Comparison of ENCODE assay signal across 9 cellular contexts in the genomic region with DNA sequence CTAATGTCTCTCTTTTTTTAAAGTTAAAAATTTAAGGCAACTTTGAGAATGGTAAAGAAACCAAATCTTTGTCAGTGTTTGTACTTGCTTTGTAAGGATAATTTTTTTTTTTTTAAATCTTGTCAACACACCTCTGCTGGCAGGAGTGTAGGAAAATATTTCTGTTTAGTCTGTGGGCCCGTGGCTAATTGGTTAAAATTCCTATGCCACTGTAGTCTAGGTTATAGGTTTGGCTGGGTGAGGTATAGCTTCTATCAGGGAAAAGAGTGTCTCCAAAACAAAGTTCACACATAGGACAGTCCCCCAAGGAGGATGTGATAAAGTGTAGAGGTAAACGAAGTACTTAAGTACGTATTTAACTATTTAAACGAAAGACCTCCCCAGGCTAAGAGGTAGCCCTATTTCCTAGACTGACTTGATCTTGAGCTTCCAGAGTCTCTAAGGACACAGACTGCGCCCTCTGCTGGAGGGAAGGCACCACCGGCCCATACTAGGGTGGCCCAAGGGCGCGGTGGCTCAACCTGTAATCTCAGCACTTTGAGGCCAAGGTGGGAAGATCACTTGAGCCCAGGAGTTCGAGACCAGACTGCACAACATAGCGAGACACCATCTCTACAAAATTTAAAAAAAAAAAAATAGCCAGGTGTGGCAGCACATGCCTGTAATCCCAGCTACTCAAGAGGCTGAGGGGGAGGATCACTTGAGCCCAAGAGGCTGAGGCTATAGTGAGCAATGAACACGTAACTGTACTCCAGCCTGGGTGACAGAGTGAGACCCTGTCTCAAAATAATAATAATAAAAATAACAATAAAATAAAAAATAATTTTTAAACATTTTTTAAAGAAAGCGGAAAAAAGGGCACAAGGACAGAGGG. TPM values are rescaled to one million over a fixed set of nuclear protein-coding genes. Genes with fewer than 3 reads are reported as not detected.
DNase-seq lines count a peak whose midpoint lies in the region; ATAC-seq and TF ChIP-seq lines count a peak whose summit lies in the region.
"Had no signal": no experiment of that assay in that cellular context is flagged by ENCODE, and none has a peak within 500 bp of the region (broad histone marks: within the 10 kb centered on the region; RNA-seq: fewer than 3 reads in every experiment).

No MANE protein-coding gene starts in this region.

- H3K9me3 Mint-ChIP-seq in HFFc6 = no peaks in the 10 kb centered on the region
- H3K9me3 Mint-ChIP-seq in activated CD4-positive, alpha-beta T cell treated with anti-CD3 and anti-CD28 coated beads, Interleukin-2, amount 10 ng/mL, durations not matched to agents 24 days and 14 days = no peaks in the 10 kb centered on the region

- H3K27ac ChIP-seq in cingulate gyrus (ENCODE audit: low read depth, low read length) (peak overlapping the region; percentile 70), right lobe of liver (no peak overlapping the region)

- DNase-seq in COR-L47 (lab: John Stamatoyannopoulos, UW) (peak; percentile 17), HFFc6 (peak; percentile 66), NCI-H526 treated with DMSO at 0.1 percent for 48 hours (lab: John Stamatoyannopoulos, UW) (peak; percentile 64), right lobe of liver (peak; percentile 83 to 85 (median 84))
- DNase-seq in activated CD4-positive, alpha-beta T cell treated with anti-CD3 and anti-CD28 coated beads, Interleukin-2, amount 10 ng/mL, durations not matched to agents 24 days and 14 days = peak; percentile 94
- peak; percentile 58 to 82 (median 65) for DNase-seq in stimulated activated CD4-positive, alpha-beta T cell treated with anti-CD3 and anti-CD28 coated beads, TNF-alpha, amount 100 ng/mL, for 24 hours (ENCODE audit: low read depth in 3 of 3)

- 0 out of 2 replicates have a peak, but pooled peaks cover 3% of the 10 kb centered on the region for H3K27me3 Mint-ChIP-seq in HFFc6 (ENCODE audit: insufficient read depth)
- H3K27me3 Mint-ChIP-seq in activated CD4-positive, alpha-beta T cell treated with anti-CD3 and anti-CD28 coated beads, Interleukin-2, amount 10 ng/mL, durations not matched to agents 24 days and 14 days = peaks cover 7% of the 10 kb centered on the region

- no peaks in the 10 kb centered on the region for H3K9me3 ChIP-seq in right lobe of liver

- TF ChIP-seq CTCF in HFFc6 (IDR thresholded peaks at IDR 0.05) (peak; percentile 93), right lobe of liver (IDR thresholded peaks at IDR 0.05) (peak; percentile 58 to 92 (median 87))

- H3K27ac Mint-ChIP-seq in HFFc6 = peak overlapping the region; percentile 43; the same call in 1 of the 2 replicates
- peak overlapping the region; percentile 65 for H3K27ac Mint-ChIP-seq in activated CD4-positive, alpha-beta T cell treated with anti-CD3 and anti-CD28 coated beads, Interleukin-2, amount 10 ng/mL, durations not matched to agents 24 days and 14 days

- H3K4me1 ChIP-seq in right lobe of liver = peaks cover 0 to 7% (median 0%) of the 10 kb centered on the region in 4 donors

- ATAC-seq in right lobe of liver (peak; percentile 49 to 61 (median 58)), GM21447 (IDR thresholded peaks at IDR 0.05; ENCODE audit: unreplicated experiment) (no peak)

- H3K27me3 ChIP-seq in right lobe of liver = no peaks in the 10 kb centered on the region

- H3K4me3 ChIP-seq in right lobe of liver = no peak overlapping the region

- peaks cover 22% of the 10 kb centered on the region for H3K4me1 Mint-ChIP-seq in HFFc6 (ENCODE audit: low read depth)
- H3K4me1 Mint-ChIP-seq in activated CD4-positive, alpha-beta T cell treated with anti-CD3 and anti-CD28 coated beads, Interleukin-2, amount 10 ng/mL, durations not matched to agents 24 days and 14 days = peaks cover 10% of the 10 kb centered on the region

- no peaks in the 10 kb centered on the region for H3K36me3 Mint-ChIP-seq in HFFc6 (ENCODE audit: low read depth)
- no peaks in the 10 kb centered on the region for H3K36me3 Mint-ChIP-seq in activated CD4-positive, alpha-beta T cell treated with anti-CD3 and anti-CD28 coated beads, Interleukin-2, amount 10 ng/mL, durations not matched to agents 24 days and 14 days (ENCODE audit: low read depth)

- H3K4me3 Mint-ChIP-seq in HFFc6 = no peak overlapping the region
- no peak overlapping the region for H3K4me3 Mint-ChIP-seq in activated CD4-positive, alpha-beta T cell treated with anti-CD3 and anti-CD28 coated beads, Interleukin-2, amount 10 ng/mL, durations not matched to agents 24 days and 14 days

- TF ChIP-seq POLR2A in right lobe of liver (IDR thresholded peaks at IDR 0.05) = no peak

- H3K36me3 ChIP-seq in right lobe of liver = no peaks in the 10 kb centered on the region

- 26% methylated on average over 11 of the region's 12 CpGs for WGBS in right lobe of liver (ENCODE audit: insufficient coverage, low coverage, low lambda C conversion rate, missing lambda C conversion rate)

- intact Hi-C loops in activated CD4-positive, alpha-beta T cell treated with anti-CD3 and anti-CD28 coated beads, Interleukin-2, amount 10 ng/mL, durations not matched to agents 24 days and 14 days (cut with micrococcal nuclease) = loop anchor here (1.0 kb wide), 2 partner anchors 38 to 84 kb away; no protein-coding TSS in a partner anchor
- intact Hi-C loops in right lobe of liver (cut with DNase I) = no loop called here

RNA-seq across cellular contexts. Expression of a gene that starts 8.9 kb away (rescaled TPM):
- not detected for total RNA-seq in HFFc6 (2021; fragmentation: NEBNext Ultra II Directional; extraction: Animal tissue kit (Norgen Biotek cat#: 25700))
- not detected in 2 replicates for total RNA-seq in activated CD4-positive, alpha-beta T cell treated with anti-CD3 and anti-CD28 coated beads, Interleukin-2, amount 10 ng/mL, durations not matched to agents 24 days and 14 days
- not detected for total RNA-seq in right lobe of liver
- total RNA-seq: T-helper 2 cell treated with Interferon-gamma antibody and Interleukin-4, amounts not matched to agents 100 ng/mL and 5 ng/mL, for 36 hours had no signal

Comparison
In these comparisons a context has a peak if more than half of its experiments do, and no peak if none do; other contexts are left out.
1. DNase-seq: peak in every context shown above with its lines; median percentile 94 in activated CD4-positive, alpha-beta T cell treated with anti-CD3 and anti-CD28 coated beads, Interleukin-2, amount 10 ng/mL, durations not matched to agents 24 days and 14 days; 84 in right lobe of liver; 66 in HFFc6; 65 in stimulated activated CD4-positive, alpha-beta T cell treated with anti-CD3 and anti-CD28 coated beads, TNF-alpha, amount 100 ng/mL, for 24 hours; 64 in NCI-H526 treated with DMSO at 0.1 percent for 48 hours; 17 in COR-L47.